ENCODE assay signal across 1 cellular context in the genomic region with DNA sequence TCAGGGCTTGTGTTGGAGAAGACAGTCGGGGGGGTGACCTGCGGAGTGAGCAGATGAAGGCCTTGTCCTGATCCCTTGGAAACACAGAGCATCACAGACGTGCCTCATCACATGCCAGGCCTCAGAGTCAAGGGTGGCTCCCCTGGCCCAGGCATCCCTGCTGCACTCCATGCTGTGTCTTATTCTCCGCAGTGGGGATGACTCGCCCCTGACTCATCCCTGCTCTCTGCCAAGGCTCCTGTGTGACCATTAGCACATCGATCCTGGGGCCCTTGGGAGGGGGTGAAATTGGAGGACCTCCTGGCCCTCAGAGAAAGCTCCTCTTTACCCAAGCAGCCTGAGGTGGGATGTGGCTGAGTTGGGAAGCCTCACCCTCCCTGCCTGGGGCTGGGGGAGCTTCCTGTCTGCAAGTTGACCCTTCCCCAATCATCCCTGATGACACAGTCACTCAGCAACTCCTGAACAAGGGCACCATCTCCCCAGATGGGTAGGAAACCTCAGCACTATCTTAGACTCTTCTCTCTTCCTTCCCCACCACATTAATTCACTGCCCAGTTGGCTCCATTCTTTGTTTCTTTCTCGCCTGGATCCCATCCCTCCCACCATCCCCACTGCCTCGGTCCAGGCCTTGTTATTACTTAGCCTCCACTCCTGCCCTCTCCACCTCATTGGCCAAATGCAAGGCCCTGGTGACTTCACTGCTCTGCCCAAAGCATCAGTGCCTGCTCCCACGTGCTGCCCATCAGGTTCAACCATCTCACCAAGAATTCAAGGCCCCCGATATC.
TF ChIP-seq lines count a peak whose summit lies in the region.

No MANE protein-coding gene starts in this region.

TF ChIP-seq in SK-N-SH, 30 proteins besides CTCF, POLR2A, EP300 and RAD21 (continued from another document):
- TF ChIP-seq, protein P1, sequence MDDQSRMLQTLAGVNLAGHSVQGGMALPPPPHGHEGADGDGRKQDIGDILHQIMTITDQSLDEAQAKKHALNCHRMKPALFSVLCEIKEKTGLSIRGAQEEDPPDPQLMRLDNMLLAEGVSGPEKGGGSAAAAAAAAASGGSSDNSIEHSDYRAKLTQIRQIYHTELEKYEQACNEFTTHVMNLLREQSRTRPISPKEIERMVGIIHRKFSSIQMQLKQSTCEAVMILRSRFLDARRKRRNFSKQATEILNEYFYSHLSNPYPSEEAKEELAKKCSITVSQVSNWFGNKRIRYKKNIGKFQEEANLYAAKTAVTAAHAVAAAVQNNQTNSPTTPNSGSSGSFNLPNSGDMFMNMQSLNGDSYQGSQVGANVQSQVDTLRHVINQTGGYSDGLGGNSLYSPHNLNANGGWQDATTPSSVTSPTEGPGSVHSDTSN (IDR thresholded peaks at IDR 0.05), result peak; percentile 56; the same call in 1 of the 2 replicates
- TF ChIP-seq POLR2AphosphoS5 (IDR thresholded peaks at IDR 0.05; ENCODE audit: low read depth, low read length) (peak; percentile 29; the same call in 1 of the 2 replicates), FOSL2 (IDR thresholded peaks at IDR 0.05; ENCODE audit: borderline replicate concordance, low read depth) (peak; percentile 98), CHD2 (IDR thresholded peaks at IDR 0.05; ENCODE audit: low read length, partially characterized antibody) (no peak), RFX5 (IDR thresholded peaks at IDR 0.05; ENCODE audit: low read length) (no peak), NFIC (IDR thresholded peaks at IDR 0.05; ENCODE audit: borderline replicate concordance) (peak; percentile 93), NRF1 (IDR thresholded peaks at IDR 0.05; ENCODE audit: low read depth, low read length) (no peak), TAF1 (IDR thresholded peaks at IDR 0.05; ENCODE audit: borderline replicate concordance, low read depth, low read length) (no peak), FOXM1 (IDR thresholded peaks at IDR 0.05; ENCODE audit: low read depth) (no peak)
- TF ChIP-seq, protein P2, sequence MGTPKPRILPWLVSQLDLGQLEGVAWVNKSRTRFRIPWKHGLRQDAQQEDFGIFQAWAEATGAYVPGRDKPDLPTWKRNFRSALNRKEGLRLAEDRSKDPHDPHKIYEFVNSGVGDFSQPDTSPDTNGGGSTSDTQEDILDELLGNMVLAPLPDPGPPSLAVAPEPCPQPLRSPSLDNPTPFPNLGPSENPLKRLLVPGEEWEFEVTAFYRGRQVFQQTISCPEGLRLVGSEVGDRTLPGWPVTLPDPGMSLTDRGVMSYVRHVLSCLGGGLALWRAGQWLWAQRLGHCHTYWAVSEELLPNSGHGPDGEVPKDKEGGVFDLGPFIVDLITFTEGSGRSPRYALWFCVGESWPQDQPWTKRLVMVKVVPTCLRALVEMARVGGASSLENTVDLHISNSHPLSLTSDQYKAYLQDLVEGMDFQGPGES (IDR thresholded peaks at IDR 0.05; ENCODE audit: low read depth, low read length), result no peak
